Comparison of ENCODE assay signal across 11 cellular contexts in the genomic region with DNA sequence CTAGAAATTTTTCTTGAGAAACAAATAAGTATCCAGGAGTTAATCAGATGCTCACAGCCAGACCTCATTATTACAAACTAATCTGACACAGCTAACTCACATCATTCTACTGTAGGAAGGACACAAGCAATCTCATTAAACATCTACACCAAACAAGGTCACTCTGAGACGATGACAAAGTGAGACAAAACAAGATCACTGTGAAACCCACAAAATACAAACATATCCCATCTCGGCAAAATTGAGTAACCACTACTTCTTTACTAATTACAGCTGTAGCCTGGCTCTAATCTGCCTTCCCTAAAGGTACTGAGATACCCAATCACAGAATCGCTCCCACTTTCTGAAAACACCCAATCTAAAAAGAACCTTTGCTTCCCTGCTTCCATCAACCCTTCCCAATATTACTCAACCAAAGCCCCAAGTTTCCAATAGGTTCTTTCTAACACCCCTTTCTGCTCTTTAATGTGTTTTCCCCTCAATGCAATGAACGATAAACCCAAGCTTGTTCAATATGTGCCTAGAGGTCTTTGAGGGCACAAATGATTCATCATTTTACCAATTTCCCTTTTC. TPM values are rescaled to one million over a fixed set of nuclear protein-coding genes. Genes with fewer than 3 reads are reported as not detected.
DNase-seq lines count a peak whose midpoint lies in the region; ATAC-seq lines count a peak whose summit lies in the region.
"Had no signal": no experiment of that assay in that cellular context is flagged by ENCODE, and none has a peak within 500 bp of the region (broad histone marks: within the 10 kb centered on the region; RNA-seq: fewer than 3 reads in every experiment).

No MANE protein-coding gene starts in this region.

- H3K27me3 Mint-ChIP-seq in central memory CD8-positive, alpha-beta T cell: no peaks in the 10 kb centered on the region

- H3K4me1 ChIP-seq in trophoblast cell (ENCODE audit: control insufficient read depth in 1 of 2, insufficient read depth in 2 of 2, low read length in 2 of 2): peaks cover 0 to 3% of the 10 kb centered on the region in 2 experiments

- no peak overlapping the region for H3K4me2 ChIP-seq in trophoblast cell (ENCODE audit: low read length)

- no peak overlapping the region for H3K4me3 ChIP-seq in trophoblast cell (ENCODE audit: low read depth, low read length)

- no peak overlapping the region for H3K27ac ChIP-seq in trophoblast cell (ENCODE audit: low read depth, low read length)

- H4K8ac ChIP-seq in trophoblast cell (ENCODE audit: low read depth, low read length): no peak overlapping the region

- no peak overlapping the region for H3K23ac ChIP-seq in trophoblast cell (ENCODE audit: low read length)

- WGBS in trophoblast cell (ENCODE audit: extremely low coverage, insufficient coverage, insufficient read length): no CpG with 5 or more reads among the region's 4 CpGs

- no peak overlapping the region for H4K91ac ChIP-seq in trophoblast cell (ENCODE audit: low read depth, low read length)

- no peak overlapping the region for H3K4ac ChIP-seq in trophoblast cell (ENCODE audit: low read depth, low read length)

- H2BK5ac ChIP-seq in trophoblast cell (ENCODE audit: low read depth, low read length, poor library complexity): no peak overlapping the region

- peaks cover 0 to 2% of the 10 kb centered on the region in 2 experiments for H3K36me3 ChIP-seq in trophoblast cell (ENCODE audit: control insufficient read depth in 1 of 2, insufficient read depth in 2 of 2, low read length in 2 of 2)

- H4K12ac ChIP-seq in trophoblast cell (ENCODE audit: low read depth, low read length): no peak overlapping the region

- no peak overlapping the region for H2AFZ ChIP-seq in trophoblast cell (ENCODE audit: insufficient read depth, low read length, poor library complexity)

- no peaks in the 10 kb centered on the region for H3K9me3 Mint-ChIP-seq in central memory CD8-positive, alpha-beta T cell

- no peak overlapping the region for H3K14ac ChIP-seq in trophoblast cell (ENCODE audit: low read length)

- H3K27me3 ChIP-seq in trophoblast cell (ENCODE audit: insufficient read depth, low read length): no peaks in the 10 kb centered on the region

- H3K4me3 Mint-ChIP-seq in central memory CD8-positive, alpha-beta T cell: peak overlapping the region; percentile 12

- peaks cover 10% of the 10 kb centered on the region for H3K79me2 ChIP-seq in trophoblast cell (ENCODE audit: control insufficient read depth, insufficient read depth, low read length, poor library complexity)

- H3K9me3 ChIP-seq in trophoblast cell (ENCODE audit: insufficient read depth, low read depth, low read length): no peaks in the 10 kb centered on the region

- ATAC-seq in GM18519 (IDR thresholded peaks at IDR 0.05; ENCODE audit: low FRiP score, unreplicated experiment) (peak; percentile 41), GM21526 (IDR thresholded peaks at IDR 0.05; ENCODE audit: low FRiP score, unreplicated experiment) (peak; percentile 47), HG03342 (IDR thresholded peaks at IDR 0.05; ENCODE audit: unreplicated experiment) (peak; percentile 37)
- peak; percentile 40 for ATAC-seq in central memory CD8-positive, alpha-beta T cell (replicated peaks; ENCODE audit: extremely low read depth, poor library complexity, severe bottlenecking)

- H2AK5ac ChIP-seq in trophoblast cell (ENCODE audit: low read length): no peak overlapping the region

- H3K18ac ChIP-seq in trophoblast cell (ENCODE audit: low read length): no peak overlapping the region

- no peak overlapping the region for H2BK12ac ChIP-seq in trophoblast cell (ENCODE audit: low read length)

- H2BK120ac ChIP-seq in trophoblast cell (ENCODE audit: insufficient read depth, low read length, poor library complexity): no peak overlapping the region

- H3K36me3 Mint-ChIP-seq in central memory CD8-positive, alpha-beta T cell (ENCODE audit: insufficient read depth): peaks cover 3% of the 10 kb centered on the region

- DNase-seq in central memory CD8-positive, alpha-beta T cell (ENCODE audit: low spot score in 2 of 2): no peak
- DNase-seq in trophoblast cell (no peak), GOT3 (lab: John Stamatoyannopoulos, UW) (no peak), NCI-H748 (lab: John Stamatoyannopoulos, UW; ENCODE audit: unreplicated experiment) (no peak)
- DNase-seq in stimulated activated CD8-positive, alpha-beta memory T cell treated with anti-CD3 and anti-CD28 coated beads, Interleukin-4, amount 100 ng/mL, for 48 hours: no peak
- DNase-seq: EL, NCI-H69, occipital lobe had no signal

- peak overlapping the region; percentile 36 for H3K27ac Mint-ChIP-seq in central memory CD8-positive, alpha-beta T cell (ENCODE audit: low read depth)

- H3K4me1 Mint-ChIP-seq in central memory CD8-positive, alpha-beta T cell: peaks cover 75% of the 10 kb centered on the region

- H3K79me1 ChIP-seq in trophoblast cell (ENCODE audit: low read length): peaks cover 1% of the 10 kb centered on the region

- H3K9ac ChIP-seq in trophoblast cell (ENCODE audit: low read length): no peak overlapping the region

RNA-seq across cellular contexts. Expression of gene CCDC6, which starts 26.9 kb away (rescaled TPM):
- polyA plus RNA-seq in trophoblast cell (2013): 55.8 and 56.4 TPM in 2 replicates
